ENCODE assay signal across 24 cellular contexts in genomic region chrX:23557070-23557469, GRCh38.
A peak's percentile ranks its signal among the peaks of the same experiment; 100 is the strongest.
DNase-seq lines count a peak whose midpoint lies in the region; ATAC-seq and TF ChIP-seq lines count a peak whose summit lies in the region.
"Had no signal": no experiment of that assay in that cellular context is flagged by ENCODE, and none has a peak within 500 bp of the region (broad histone marks: within the 10 kb centered on the region; RNA-seq: fewer than 3 reads in every experiment).

No MANE protein-coding gene starts in this region.

- POLR2A ChIA-PET in IMR-90 (lab: Charles Lee; ENCODE audit: unreplicated experiment), result no interaction called here
- POLR2A ChIA-PET in OCI-LY7 (lab: Charles Lee), result interaction anchor here (0.6 kb wide), 1 partner anchor 1291 kb away, joined by 3 read pairs; no protein-coding TSS in a partner anchor

- H2BK5ac ChIP-seq in IMR-90 (ENCODE audit: low read depth, low read length, poor library complexity, severe bottlenecking), result no peak overlapping the region

- no peak overlapping the region for H3K4me2 ChIP-seq in IMR-90 (ENCODE audit: low read depth, low read length)
- no peak overlapping the region for H3K4me2 ChIP-seq in OCI-LY7 (ENCODE audit: low read length)

- no peak overlapping the region for H4K8ac ChIP-seq in IMR-90 (ENCODE audit: low read depth in 2 of 2, low read length in 2 of 2)

- no peak overlapping the region for H3K14ac ChIP-seq in IMR-90 (replicated peaks; ENCODE audit: low read depth, low read length)

- H3K4ac ChIP-seq in IMR-90 (ENCODE audit: low read depth, low read length), result no peak overlapping the region

- no peak overlapping the region for H3K56ac ChIP-seq in IMR-90 (ENCODE audit: extremely low read depth, insufficient read depth, low read length)

- no peaks in the 10 kb centered on the region for H3K4me1 ChIP-seq in IMR-90 (ENCODE audit: control insufficient read depth, insufficient read depth, low read length)
- no peaks in the 10 kb centered on the region for H3K4me1 ChIP-seq in OCI-LY7 (ENCODE audit: insufficient read depth, low read length, poor library complexity, severe bottlenecking)
- no peaks in the 10 kb centered on the region for H3K4me1 ChIP-seq in gastroesophageal sphincter
- H3K4me1 ChIP-seq: thyroid gland had no signal

- CTCF ChIA-PET in IMR-90 (lab: Yijun Ruan, JAX), result no interaction called here
- CTCF ChIA-PET in OCI-LY7 (lab: Charles Lee; ENCODE audit: unreplicated experiment), result no interaction called here

- in situ Hi-C loops in IMR-90 (cut with MboI; ENCODE audit: low sequenced_read_pairs), result no loop called here

- H3K9ac ChIP-seq in IMR-90 (ENCODE audit: low read depth, low read length), result no peak overlapping the region

- H3K9me3 ChIP-seq in IMR-90 (ENCODE audit: control insufficient read depth, insufficient read depth, low read length), result peaks cover 4% of the 10 kb centered on the region
- H3K9me3 ChIP-seq in OCI-LY7 (ENCODE audit: low read length), result no peaks in the 10 kb centered on the region
- H3K9me3 ChIP-seq in gastroesophageal sphincter, result peaks cover 0 to 5% (median 0%) of the 10 kb centered on the region in 3 donors
- H3K9me3 ChIP-seq: MG63, thyroid gland had no signal

- H3K4me3 ChIP-seq in IMR-90 (ENCODE audit: insufficient read depth, low read depth, low read length) (no peak overlapping the region), OCI-LY7 (ENCODE audit: low read depth, low read length, poor library complexity, severe bottlenecking) (no peak overlapping the region), fibroblast of the aortic adventitia (ENCODE audit: low read depth, low read length) (no peak overlapping the region), gastroesophageal sphincter (no peak overlapping the region)
- H3K4me3 ChIP-seq: cardiac muscle cell, dorsolateral prefrontal cortex, MG63, thyroid gland had no signal

- no peak overlapping the region for H4K5ac ChIP-seq in IMR-90 (ENCODE audit: low read depth, low read length)

- TF ChIP-seq CTCF in IMR-90 (conservative IDR thresholded peaks at IDR 0.05; ENCODE audit: low read depth, low read length) (no peak), OCI-LY7 (conservative IDR thresholded peaks at IDR 0.05; ENCODE audit: low read length) (no peak), fibroblast of the aortic adventitia (IDR thresholded peaks at IDR 0.05; ENCODE audit: insufficient read depth, low read length) (no peak), gastroesophageal sphincter (IDR thresholded peaks at IDR 0.05) (no peak)

- no peak overlapping the region for H2BK15ac ChIP-seq in IMR-90 (ENCODE audit: low read depth, low read length)

- no peaks in the 10 kb centered on the region for H4K20me1 ChIP-seq in IMR-90 (ENCODE audit: insufficient read depth, low read length)
- H4K20me1 ChIP-seq in OCI-LY7 (ENCODE audit: insufficient read depth, low read length), result no peaks in the 10 kb centered on the region

- ATAC-seq in GM18499 (IDR thresholded peaks at IDR 0.05; ENCODE audit: insufficient read depth, unreplicated experiment), result peak; percentile 86
- no peak for ATAC-seq in IMR-90 (ENCODE audit: low read depth)
- no peak for ATAC-seq in gastroesophageal sphincter
- no peak for ATAC-seq in GM18505 (IDR thresholded peaks at IDR 0.05; ENCODE audit: unreplicated experiment)
- ATAC-seq: activated CD4-positive, alpha-beta T cell treated with anti-CD3 and anti-CD28 coated beads for 36 hours; SK-N-SH treated with all-trans-retinoic acid at 6 μM for 48 hours; stimulated activated memory B cell treated with anti-CD40 and anti-IgM and Interleukin-4, amounts not matched to agents 10 μg/mL and 1 μg/mL and 100 μg/mL, for 72 hours had no signal

- H3K27ac ChIP-seq in IMR-90 (ENCODE audit: insufficient read depth, low read length) (no peak overlapping the region), OCI-LY7 (ENCODE audit: low read depth, low read length, poor library complexity, severe bottlenecking) (no peak overlapping the region), gastroesophageal sphincter (no peak overlapping the region)
- H3K27ac ChIP-seq: cardiac muscle cell, dorsolateral prefrontal cortex, thyroid gland had no signal

- intact Hi-C loops in IMR-90 (cut with micrococcal nuclease), result no loop called here
- intact Hi-C loops in OCI-LY7 (cut with micrococcal nuclease; ENCODE audit: unreplicated experiment), result no loop called here

- no peaks in the 10 kb centered on the region for H3K9me2 ChIP-seq in OCI-LY7 (ENCODE audit: insufficient read depth, low read length)

- TF ChIP-seq RAD21 in IMR-90 (IDR thresholded peaks at IDR 0.05; ENCODE audit: low read length), result no peak

- H3K79me2 ChIP-seq in OCI-LY7 (ENCODE audit: insufficient read depth, low read depth, low read length), result no peaks in the 10 kb centered on the region

- DNase-seq in IMR-90 (peak; percentile 11), OCI-LY7 (ENCODE audit: low spot score) (peak; percentile 1), fibroblast of the aortic adventitia (ENCODE audit: low read depth) (peak; percentile 29), hippocampal formation (lab: John Stamatoyannopoulos, UW) (no peak)
- DNase-seq in stimulated activated CD8-positive, alpha-beta memory T cell treated with anti-CD3 and anti-CD28 coated beads, Interleukin-4, amount 100 ng/mL, for 48 hours, result no peak
- DNase-seq: ACHN; activated CD4-positive, alpha-beta T cell treated with anti-CD3 and anti-CD28 coated beads for 36 hours; CD4-positive, CD25-positive, alpha-beta regulatory T cell; DMS79; dorsolateral prefrontal cortex; erythroblast; glutamatergic neuron; MG63; NCI-H2029; NCI-H510A; occipital lobe; T1000; thyroid gland had no signal

- WGBS in IMR-90 (ENCODE audit: extremely low coverage in 2 of 2, insufficient read length in 1 of 2), 2 experiments, result 30% methylated on average over 2 of the region's 5 CpGs; no CpG with 5 or more reads in 1 of the 2 experiments
- WGBS in gastroesophageal sphincter (ENCODE audit: low coverage in 1 of 2), 2 donors, result 88% methylated on average over 5 of the region's 5 CpGs; no CpG with 5 or more reads in 1 of the 2 donors

- H3K9me1 ChIP-seq in IMR-90 (ENCODE audit: insufficient read depth, low read length), result no peaks in the 10 kb centered on the region

- TF ChIP-seq POLR2A in IMR-90 (IDR thresholded peaks at IDR 0.05; ENCODE audit: low read depth, low read length) (no peak), gastroesophageal sphincter (IDR thresholded peaks at IDR 0.05) (no peak), GM18505 (IDR thresholded peaks at IDR 0.05; ENCODE audit: borderline replicate concordance, extremely low read depth, insufficient read depth, insufficient read length) (no peak)

- H2AK5ac ChIP-seq in IMR-90 (ENCODE audit: low read depth, low read length), result no peak overlapping the region

- no TSS peak for BruUV-seq in IMR-90 (replicated peaks; lab: Mats Ljungman, UMichigan)
- BruUV-seq in OCI-LY7 (replicated peaks; lab: Mats Ljungman, UMichigan), result no TSS peak

- no peak overlapping the region for H3K23ac ChIP-seq in IMR-90 (ENCODE audit: low read depth, low read length)

- no peaks in the 10 kb centered on the region for H3K79me1 ChIP-seq in IMR-90 (ENCODE audit: low read depth in 1 of 2, low read length in 2 of 2)

- no peak overlapping the region for H3K18ac ChIP-seq in IMR-90 (ENCODE audit: low read depth, low read length)

- H2AFZ ChIP-seq in IMR-90 (replicated peaks; ENCODE audit: low read length, poor library complexity) (no peak overlapping the region), OCI-LY7 (ENCODE audit: low read length) (no peak overlapping the region)

- no peaks in the 10 kb centered on the region for H3K27me3 ChIP-seq in IMR-90 (ENCODE audit: control insufficient read depth, insufficient read depth, low read length)
- H3K27me3 ChIP-seq in gastroesophageal sphincter, result no peaks in the 10 kb centered on the region
- H3K27me3 ChIP-seq: cardiac muscle cell, MG63, thyroid gland had no signal

- no peak overlapping the region for H4K91ac ChIP-seq in IMR-90 (ENCODE audit: insufficient read depth, low read depth, low read length)

- H2AK9ac ChIP-seq in IMR-90 (replicated peaks; ENCODE audit: low read depth, low read length, poor library complexity), result no peak overlapping the region

- dilution Hi-C loops in IMR-90 (cut with HindIII; ENCODE audit: low sequenced_read_pairs, unreplicated experiment), result no loop called here

- H2BK20ac ChIP-seq in IMR-90 (ENCODE audit: low read depth, low read length), result no peak overlapping the region

- H2BK120ac ChIP-seq in IMR-90 (ENCODE audit: low read depth, low read length), result no peak overlapping the region

- no peak for TF ChIP-seq EP300 in gastroesophageal sphincter (IDR thresholded peaks at IDR 0.05)

- H3K36me3 ChIP-seq in IMR-90 (ENCODE audit: control insufficient read depth, insufficient read depth, low read length) (no peaks in the 10 kb centered on the region), OCI-LY7 (ENCODE audit: insufficient read depth, low read length) (no peaks in the 10 kb centered on the region), gastroesophageal sphincter (no peaks in the 10 kb centered on the region)
- H3K36me3 ChIP-seq: cardiac muscle cell, MG63, thyroid gland had no signal

TF ChIP-seq in IMR-90, 13 proteins besides CTCF, POLR2A, EP300 and RAD21 (continues in another document):
- TF ChIP-seq MAZ (IDR thresholded peaks at IDR 0.05; ENCODE audit: borderline replicate concordance, low read depth, low read length) (no peak), BHLHE40 (IDR thresholded peaks at IDR 0.05; ENCODE audit: low read depth, low read length) (no peak), MXI1 (IDR thresholded peaks at IDR 0.05; ENCODE audit: borderline replicate concordance, low read depth, low read length) (no peak), USF2 (IDR thresholded peaks at IDR 0.05; ENCODE audit: low read depth, low read length) (no peak), RCOR1 (IDR thresholded peaks at IDR 0.05; ENCODE audit: insufficient replicate concordance, low read length) (no peak), FOS (IDR thresholded peaks at IDR 0.05; ENCODE audit: low read depth, low read length) (no peak), CEBPB (IDR thresholded peaks at IDR 0.05; ENCODE audit: low read depth, low read length) (no peak), CHD1 (IDR thresholded peaks at IDR 0.05; ENCODE audit: low read depth, low read length) (no peak), NFE2L2 (IDR thresholded peaks at IDR 0.05; ENCODE audit: low read depth, low read length) (no peak)

Comparison
In these comparisons a context has a peak if more than half of its experiments do, and no peak if none do; other contexts are left out.
1. DNase-seq: peak in IMR-90 (single experiment), OCI-LY7 (single experiment) and fibroblast of the aortic adventitia (single experiment); none in stimulated activated CD8-positive, alpha-beta memory T cell treated with anti-CD3 and anti-CD28 coated beads, Interleukin-4, amount 100 ng/mL, for 48 hours (single experiment) and hippocampal formation (0 of 2).